8 cellular contexts compared by ENCODE assay signal in genomic region chr11:46529086-46529905, GRCh38.
A peak's percentile ranks its signal among the peaks of the same experiment; 100 is the strongest.
DNase-seq lines count a peak whose midpoint lies in the region; ATAC-seq and TF ChIP-seq lines count a peak whose summit lies in the region.

No MANE protein-coding gene starts in this region.

- intact Hi-C loops in lower leg skin (cut with DNase I; ENCODE audit: low total_unique reads) = no loop called here

- ATAC-seq in DND-41 (ENCODE audit: insufficient read depth, low read depth) (peak; percentile 91), HG03139 (IDR thresholded peaks at IDR 0.05; ENCODE audit: unreplicated experiment) (no peak)

- no peaks in the 10 kb centered on the region for H3K27me3 ChIP-seq in DND-41 (ENCODE audit: insufficient read depth, low read length, poor library complexity)

- H3K79me2 ChIP-seq in DND-41 (ENCODE audit: insufficient read depth, low read length) = peaks cover 94% of the 10 kb centered on the region

- H3K27me3 Mint-ChIP-seq in activated CD4-positive, alpha-beta T cell treated with anti-CD3 and anti-CD28 coated beads, Interleukin-2, amount 10 ng/mL, durations not matched to agents 7 days and 5 days = no peaks in the 10 kb centered on the region

- CTCF ChIA-PET in activated CD4-positive, alpha-beta T cell treated with anti-CD3 and anti-CD28 coated beads, Interleukin-2, amount 10 ng/mL, durations not matched to agents 7 days and 5 days (lab: Charles Lee) = interaction anchor here (0.6 to 1.5 kb wide), 15 partner anchors 9 to 875 kb away, joined by 3 to 6 read pairs (median 4); partner anchors contain the start of gene CHRM4

- POLR2A ChIA-PET in activated CD4-positive, alpha-beta T cell treated with anti-CD3 and anti-CD28 coated beads, Interleukin-2, amount 10 ng/mL, durations not matched to agents 7 days and 5 days (lab: Charles Lee) = no interaction called here

- no peak for TF ChIP-seq POLR2A in lower leg skin (IDR thresholded peaks at IDR 0.05)

- H3K4me3 ChIP-seq in DND-41 (ENCODE audit: low read depth in 1 of 2, low read length in 2 of 2) (no peak overlapping the region), HFF-Myc (replicated peaks; ENCODE audit: low read depth, low read length) (no peak overlapping the region), lower leg skin (ENCODE audit: low read depth, poor library complexity, severe bottlenecking) (no peak overlapping the region)

- H3K4me2 ChIP-seq in DND-41 (ENCODE audit: insufficient read depth, low read length) = no peak overlapping the region

- no peak overlapping the region for H3K4me3 Mint-ChIP-seq in activated CD4-positive, alpha-beta T cell treated with anti-CD3 and anti-CD28 coated beads, Interleukin-2, amount 10 ng/mL, durations not matched to agents 7 days and 5 days

- peaks cover 4% of the 10 kb centered on the region for H3K36me3 ChIP-seq in DND-41 (ENCODE audit: insufficient read depth, low read length)

- TF ChIP-seq CTCF in DND-41 (IDR thresholded peaks at IDR 0.05; ENCODE audit: borderline replicate concordance, extremely low read depth, low read length, poor library complexity, severe bottlenecking) (peak; percentile 90), HFF-Myc (IDR thresholded peaks at IDR 0.05; ENCODE audit: low read depth, low read length, missing control alignments) (peak; percentile 96), lower leg skin (IDR thresholded peaks at IDR 0.05) (peak in 1 of 3 donors; percentile 47)

- no peaks in the 10 kb centered on the region for H3K9me3 Mint-ChIP-seq in activated CD4-positive, alpha-beta T cell treated with anti-CD3 and anti-CD28 coated beads, Interleukin-2, amount 10 ng/mL, durations not matched to agents 7 days and 5 days

- WGBS in lower leg skin, 2 donors = 53 to 56% methylated on average over 4 of the region's 4 CpGs

- no peaks in the 10 kb centered on the region for H3K9me3 ChIP-seq in DND-41 (ENCODE audit: insufficient read depth, low read length, severe bottlenecking)

- no peak overlapping the region for H2AFZ ChIP-seq in DND-41 (ENCODE audit: low read depth, low read length)

- H3K36me3 Mint-ChIP-seq in activated CD4-positive, alpha-beta T cell treated with anti-CD3 and anti-CD28 coated beads, Interleukin-2, amount 10 ng/mL, durations not matched to agents 7 days and 5 days (ENCODE audit: low read depth) = peaks cover 11% of the 10 kb centered on the region

- no peak overlapping the region for H3K9ac ChIP-seq in DND-41 (ENCODE audit: low read depth, low read length)

- no peak overlapping the region for H3K27ac ChIP-seq in DND-41 (ENCODE audit: low read length)

- H3K4me1 ChIP-seq in DND-41 (ENCODE audit: insufficient read depth, low read length) = no peaks in the 10 kb centered on the region

- peak; percentile 77 for DNase-seq in DND-41
- no peak for DNase-seq in HFF-Myc (ENCODE audit: extremely low read depth, low read depth)
- peak; percentile 27 for DNase-seq in NCI-H2196 treated with DMSO at 0.1 percent for 48 hours (lab: John Stamatoyannopoulos, UW; ENCODE audit: unreplicated experiment)
- peak; percentile 79 for DNase-seq in activated CD4-positive, alpha-beta T cell treated with anti-CD3 and anti-CD28 coated beads, Interleukin-2, amount 10 ng/mL, durations not matched to agents 7 days and 5 days
- DNase-seq in dedifferentiated amniotic fluid mesenchymal stem cell (ENCODE audit: extremely low spot score) = peak; percentile 41
- peak; percentile 60 to 90 for DNase-seq in lower leg skin (ENCODE audit: low spot score in 2 of 2)
- peak; percentile 41 for DNase-seq in stimulated activated CD8-positive, alpha-beta memory T cell treated with anti-CD3 and anti-CD28 coated beads, Interleukin-12 subunit alpha, Interleukin-12 subunit beta, amount 100 ng/mL, for 4 hours (ENCODE audit: low read depth)

- peaks cover 52% of the 10 kb centered on the region for H4K20me1 ChIP-seq in DND-41 (ENCODE audit: insufficient read depth, low read length)

- no peak overlapping the region for H3K27ac Mint-ChIP-seq in activated CD4-positive, alpha-beta T cell treated with anti-CD3 and anti-CD28 coated beads, Interleukin-2, amount 10 ng/mL, durations not matched to agents 7 days and 5 days

- H3K4me1 Mint-ChIP-seq in activated CD4-positive, alpha-beta T cell treated with anti-CD3 and anti-CD28 coated beads, Interleukin-2, amount 10 ng/mL, durations not matched to agents 7 days and 5 days = peaks cover 19% of the 10 kb centered on the region
